ENCODE assay signal across 24 cellular contexts in genomic region chr2:69539549-69539908, GRCh38.
DNase-seq lines count a peak whose midpoint lies in the region; ATAC-seq lines count a peak whose summit lies in the region.
"Had no signal": no experiment of that assay in that cellular context is flagged by ENCODE, and none has a peak within 500 bp of the region (broad histone marks: within the 10 kb centered on the region; RNA-seq: fewer than 3 reads in every experiment).

No MANE protein-coding gene starts in this region.

- H3K27me3 Mint-ChIP-seq in stimulated activated naive CD8-positive, alpha-beta T cell treated with anti-CD3 and anti-CD28 coated beads, Interleukin-15, Interleukin-2, amounts not matched to agents 100 ng/mL and 50 ng/mL, for 24 hours: no peaks in the 10 kb centered on the region
- H3K27me3 Mint-ChIP-seq in stimulated activated naive CD8-positive, alpha-beta T cell treated with anti-CD3 and anti-CD28 coated beads, Interleukin-15, amount 100 ng/mL, for 72 hours: no peaks in the 10 kb centered on the region
- no peaks in the 10 kb centered on the region for H3K27me3 Mint-ChIP-seq in T-helper 17 cell
- peaks cover 0 to 3% (median 1%) of the 10 kb centered on the region in 3 donors for H3K27me3 Mint-ChIP-seq in immature natural killer cell (ENCODE audit: low read depth in 3 of 3)
- H3K27me3 Mint-ChIP-seq: activated CD4-positive, alpha-beta T cell treated with anti-CD3 and anti-CD28 coated beads, Interleukin-2, amount 10 ng/mL, durations not matched to agents 7 days and 5 days; type B pancreatic cell had no signal

- H3K4me1 Mint-ChIP-seq in stimulated activated naive CD8-positive, alpha-beta T cell treated with anti-CD3 and anti-CD28 coated beads, Interleukin-15, Interleukin-2, amounts not matched to agents 100 ng/mL and 50 ng/mL, for 24 hours (ENCODE audit: low read depth): peaks cover 30% of the 10 kb centered on the region
- H3K4me1 Mint-ChIP-seq in stimulated activated naive CD8-positive, alpha-beta T cell treated with anti-CD3 and anti-CD28 coated beads, Interleukin-15, amount 100 ng/mL, for 72 hours: peaks cover 41% of the 10 kb centered on the region
- H3K4me1 Mint-ChIP-seq in T-helper 17 cell: peaks cover 32% of the 10 kb centered on the region
- H3K4me1 Mint-ChIP-seq in immature natural killer cell: peaks cover 32 to 58% of the 10 kb centered on the region in 2 donors

- H3K27ac Mint-ChIP-seq in stimulated activated naive CD8-positive, alpha-beta T cell treated with anti-CD3 and anti-CD28 coated beads, Interleukin-15, Interleukin-2, amounts not matched to agents 100 ng/mL and 50 ng/mL, for 24 hours: peak overlapping the region; percentile 74
- H3K27ac Mint-ChIP-seq in stimulated activated naive CD8-positive, alpha-beta T cell treated with anti-CD3 and anti-CD28 coated beads, Interleukin-15, amount 100 ng/mL, for 72 hours: no peak overlapping the region
- H3K27ac Mint-ChIP-seq in T-helper 17 cell (peak overlapping the region; percentile 82), immature natural killer cell (peak overlapping the region; percentile 2 to 78 (median 28))
- H3K27ac Mint-ChIP-seq: activated CD4-positive, alpha-beta T cell treated with anti-CD3 and anti-CD28 coated beads, Interleukin-2, amount 10 ng/mL, durations not matched to agents 7 days and 5 days had no signal

- no peak overlapping the region for H3K4me3 Mint-ChIP-seq in stimulated activated naive CD8-positive, alpha-beta T cell treated with anti-CD3 and anti-CD28 coated beads, Interleukin-15, Interleukin-2, amounts not matched to agents 100 ng/mL and 50 ng/mL, for 24 hours
- H3K4me3 Mint-ChIP-seq in stimulated activated naive CD8-positive, alpha-beta T cell treated with anti-CD3 and anti-CD28 coated beads, Interleukin-15, amount 100 ng/mL, for 72 hours: no peak overlapping the region
- peak overlapping the region; percentile 28 for H3K4me3 Mint-ChIP-seq in T-helper 17 cell
- no peak overlapping the region for H3K4me3 Mint-ChIP-seq in immature natural killer cell
- H3K4me3 Mint-ChIP-seq: activated CD4-positive, alpha-beta T cell treated with anti-CD3 and anti-CD28 coated beads, Interleukin-2, amount 10 ng/mL, durations not matched to agents 7 days and 5 days; type B pancreatic cell had no signal

- peaks cover 51% of the 10 kb centered on the region for H3K36me3 Mint-ChIP-seq in stimulated activated naive CD8-positive, alpha-beta T cell treated with anti-CD3 and anti-CD28 coated beads, Interleukin-15, Interleukin-2, amounts not matched to agents 100 ng/mL and 50 ng/mL, for 24 hours (ENCODE audit: low read depth)
- peaks cover 26% of the 10 kb centered on the region for H3K36me3 Mint-ChIP-seq in T-helper 17 cell (ENCODE audit: low read depth)
- peaks cover 12 to 28% (median 26%) of the 10 kb centered on the region in 3 donors for H3K36me3 Mint-ChIP-seq in immature natural killer cell

- H3K9me3 Mint-ChIP-seq in stimulated activated naive CD8-positive, alpha-beta T cell treated with anti-CD3 and anti-CD28 coated beads, Interleukin-15, Interleukin-2, amounts not matched to agents 100 ng/mL and 50 ng/mL, for 24 hours: peaks cover 10% of the 10 kb centered on the region
- H3K9me3 Mint-ChIP-seq in stimulated activated naive CD8-positive, alpha-beta T cell treated with anti-CD3 and anti-CD28 coated beads, Interleukin-15, amount 100 ng/mL, for 72 hours: peaks cover 0 to 7% of the 10 kb centered on the region in 2 donors
- peaks cover 0 to 3% (median 0%) of the 10 kb centered on the region in 6 donors for H3K9me3 Mint-ChIP-seq in immature natural killer cell
- H3K9me3 Mint-ChIP-seq: activated CD4-positive, alpha-beta T cell treated with anti-CD3 and anti-CD28 coated beads, Interleukin-2, amount 10 ng/mL, durations not matched to agents 7 days and 5 days; HFFc6; type B pancreatic cell had no signal

- no peak for DNase-seq in stimulated activated naive CD8-positive, alpha-beta T cell treated with anti-CD3 and anti-CD28 coated beads, Interleukin-15, amount 100 ng/mL, for 72 hours
- DNase-seq in T-helper 17 cell: no peak
- DNase-seq in immature natural killer cell: no peak
- no peak for DNase-seq in iPS-NIHi11 (ENCODE audit: low spot score)
- no peak for DNase-seq in T-helper 9 cell
- DNase-seq: activated CD4-positive, alpha-beta T cell treated with anti-CD3 and anti-CD28 coated beads, Interleukin-2, amount 10 ng/mL, durations not matched to agents 7 days and 5 days; activated CD8-positive, alpha-beta memory T cell treated with anti-CD3 and anti-CD28 coated beads, Interleukin-2, amount 50 U/mL, for 48 hours; amniotic stem cell; C1 segment of cervical spinal cord; effector CD8-positive, alpha-beta T cell; erythroblast; HFFc6; Kasumi-1; kidney glomerular epithelial cell; mucosa of descending colon; NCI-H146; pancreas; spleen; stimulated activated CD4-positive, alpha-beta T cell treated with anti-CD3 and anti-CD28 coated beads, Interleukin-2, amount 100 ng/mL, for 48 hours; T1000 had no signal

- ATAC-seq in stimulated activated naive CD8-positive, alpha-beta T cell treated with anti-CD3 and anti-CD28 coated beads, Interleukin-15, amount 100 ng/mL, for 72 hours: no peak
- ATAC-seq in T-helper 17 cell: no peak
- no peak for ATAC-seq in HG02981 (IDR thresholded peaks at IDR 0.05; ENCODE audit: unreplicated experiment)
- ATAC-seq: pancreas had no signal

- H3K9me3 ChIP-seq in T-helper 17 cell (ENCODE audit: control insufficient read depth, low read length, poor library complexity, severe bottlenecking): no peaks in the 10 kb centered on the region
- H3K9me3 ChIP-seq: mucosa of descending colon, pancreas, right atrium auricular region had no signal

Comparison
In these comparisons a context has a peak if more than half of its experiments do, and no peak if none do; other contexts are left out.
1. H3K27ac Mint-ChIP-seq: peak in stimulated activated naive CD8-positive, alpha-beta T cell treated with anti-CD3 and anti-CD28 coated beads, Interleukin-15, Interleukin-2, amounts not matched to agents 100 ng/mL and 50 ng/mL, for 24 hours (single experiment), T-helper 17 cell (single experiment) and immature natural killer cell (6 of 6); none in stimulated activated naive CD8-positive, alpha-beta T cell treated with anti-CD3 and anti-CD28 coated beads, Interleukin-15, amount 100 ng/mL, for 72 hours (0 of 2).